Comparison of ENCODE assay signal across 25 cellular contexts in the genomic region with DNA sequence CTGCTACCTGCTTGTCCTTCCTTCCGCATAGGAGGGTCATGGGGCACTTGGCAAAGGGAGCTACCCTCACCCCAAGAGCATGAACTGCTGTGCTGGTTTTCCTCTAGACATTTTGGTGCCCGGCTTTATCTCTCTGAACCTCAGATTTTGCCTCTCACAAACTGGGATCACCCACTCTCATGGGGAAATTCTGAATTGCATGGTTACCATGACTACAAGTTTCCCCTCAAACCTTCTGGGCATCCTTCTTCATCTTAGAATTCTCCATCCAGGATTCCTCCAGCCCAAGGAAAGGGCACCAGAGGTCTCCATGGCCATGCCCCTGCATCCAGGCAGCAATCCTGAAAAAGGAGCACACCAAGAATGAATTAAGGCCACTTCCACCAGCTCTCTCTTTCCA.
"Had no signal": no experiment of that assay in that cellular context is flagged by ENCODE, and none has a peak within 500 bp of the region (broad histone marks: within the 10 kb centered on the region; RNA-seq: fewer than 3 reads in every experiment).

No MANE protein-coding gene starts in this region.

- DNase-seq: activated CD4-positive, alpha-beta memory T cell treated with anti-CD3 and anti-CD28 coated beads, Interleukin-2, amount 10 ng/mL, durations not matched to agents 7 days and 5 days; activated CD4-positive, alpha-beta T cell treated with anti-CD3 and anti-CD28 coated beads for 36 hours; activated CD4-positive, alpha-beta T cell treated with anti-CD3 and anti-CD28 coated beads, Interleukin-2, amount 50 U/mL, for 1 hour; activated CD8-positive, alpha-beta memory T cell treated with anti-CD3 and anti-CD28 coated beads, Interleukin-2, amount 50 U/mL, for 4 hours; activated naive CD4-positive, alpha-beta T cell treated with anti-CD3 and anti-CD28 coated beads, Interleukin-2, amount 50 U/mL, for 16 hours; activated naive CD8-positive, alpha-beta T cell treated with anti-CD3 and anti-CD28 coated beads, Interleukin-2, amount 10 ng/mL, durations not matched to agents 7 days and 5 days; activated T-cell treated with anti-CD3 and anti-CD28 coated beads, Interleukin-2, amount 50 U/mL, for 72 hours; adrenal gland; Karpas-422; MM.1S; NCI-H1105 treated with DMSO at 0.1 percent for 48 hours; NCI-H1436 treated with DMSO at 0.1 percent for 48 hours; NCI-H187; NCI-H2081; NCI-H510A treated with DMSO at 0.1 percent for 48 hours; NK-92 treated with Interleukin-12 subunit alpha and Interleukin-12 subunit beta, amount 100 ng/mL, for 24 hours; OCI-M1; Peyer's patch; Right ventricle myocardium superior; SJCRH30; SK-N-SH; T-helper 1 cell had no signal

- H3K27me3 ChIP-seq: adrenal gland, Peyer's patch, SJCRH30 had no signal

- H3K36me3 Mint-ChIP-seq: activated naive CD8-positive, alpha-beta T cell treated with anti-CD3 and anti-CD28 coated beads, Interleukin-2, amount 10 ng/mL, durations not matched to agents 7 days and 5 days had no signal

- H3K9me3 Mint-ChIP-seq: activated CD4-positive, alpha-beta memory T cell treated with anti-CD3 and anti-CD28 coated beads, Interleukin-2, amount 10 ng/mL, durations not matched to agents 7 days and 5 days; activated naive CD8-positive, alpha-beta T cell treated with anti-CD3 and anti-CD28 coated beads, Interleukin-2, amount 10 ng/mL, durations not matched to agents 7 days and 5 days had no signal

- H3K4me2 ChIP-seq: SK-N-SH had no signal

- H3K9ac ChIP-seq: SK-N-SH had no signal

- H3K27ac ChIP-seq: adrenal gland, breast epithelium, RWPE1, SJCRH30, VCaP had no signal

- H3K9me3 ChIP-seq: adrenal gland, breast epithelium, Peyer's patch, SJCRH30, SK-N-SH had no signal

- H3K4me1 ChIP-seq: adrenal gland, breast epithelium, SJCRH30 had no signal

- H3K4me1 Mint-ChIP-seq: activated CD4-positive, alpha-beta memory T cell treated with anti-CD3 and anti-CD28 coated beads, Interleukin-2, amount 10 ng/mL, durations not matched to agents 7 days and 5 days; activated CD4-positive, alpha-beta T cell treated with anti-CD3 and anti-CD28 coated beads for 36 hours; activated naive CD8-positive, alpha-beta T cell treated with anti-CD3 and anti-CD28 coated beads, Interleukin-2, amount 10 ng/mL, durations not matched to agents 7 days and 5 days had no signal

- H3K36me3 ChIP-seq: adrenal gland, breast epithelium, Peyer's patch, SJCRH30 had no signal

- H3K4me3 Mint-ChIP-seq: activated CD4-positive, alpha-beta memory T cell treated with anti-CD3 and anti-CD28 coated beads, Interleukin-2, amount 10 ng/mL, durations not matched to agents 7 days and 5 days; activated CD4-positive, alpha-beta T cell treated with anti-CD3 and anti-CD28 coated beads for 36 hours; activated naive CD8-positive, alpha-beta T cell treated with anti-CD3 and anti-CD28 coated beads, Interleukin-2, amount 10 ng/mL, durations not matched to agents 7 days and 5 days; activated T-cell treated with anti-CD3 and anti-CD28 coated beads, Interleukin-2, amount 50 U/mL, for 72 hours had no signal

- H3K4me3 ChIP-seq: adrenal gland, breast epithelium, Peyer's patch, SJCRH30 had no signal

- ATAC-seq: activated CD4-positive, alpha-beta T cell treated with anti-CD3 and anti-CD28 coated beads for 36 hours; activated T-cell treated with anti-CD3 and anti-CD28 coated beads, Interleukin-2, amount 50 U/mL, for 72 hours had no signal

- H3K27ac Mint-ChIP-seq: activated CD4-positive, alpha-beta memory T cell treated with anti-CD3 and anti-CD28 coated beads, Interleukin-2, amount 10 ng/mL, durations not matched to agents 7 days and 5 days; activated CD4-positive, alpha-beta T cell treated with anti-CD3 and anti-CD28 coated beads for 36 hours; activated naive CD8-positive, alpha-beta T cell treated with anti-CD3 and anti-CD28 coated beads, Interleukin-2, amount 10 ng/mL, durations not matched to agents 7 days and 5 days; activated T-cell treated with anti-CD3 and anti-CD28 coated beads, Interleukin-2, amount 50 U/mL, for 72 hours had no signal
